In the genomic region with DNA sequence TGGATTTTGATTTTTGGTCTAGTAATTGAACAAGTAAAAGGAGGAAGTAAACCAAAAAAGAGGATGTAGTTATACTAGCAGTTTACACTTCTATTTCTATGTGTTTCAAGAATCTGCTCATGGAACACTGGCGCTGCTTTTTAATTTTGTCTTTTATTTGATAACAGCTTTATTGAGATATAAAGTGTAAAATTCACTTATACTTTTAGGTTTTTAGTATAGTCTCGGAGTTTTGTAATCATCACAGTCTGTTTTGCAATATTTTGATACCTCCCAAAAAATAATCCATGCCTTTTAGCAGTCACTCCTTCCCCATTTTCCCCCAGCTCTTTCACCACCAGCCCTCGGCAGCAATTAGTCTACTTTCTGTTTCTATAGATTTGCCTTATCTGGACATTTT, we compare ENCODE assay signal across 1 cellular context.
TF ChIP-seq lines count a peak whose summit lies in the region.

No MANE protein-coding gene starts in this region.

TF ChIP-seq in GM12878, 131 proteins besides CTCF, POLR2A, EP300 and RAD21 (continued from another document):
- TF ChIP-seq ZBTB40 (IDR thresholded peaks at IDR 0.05; ENCODE audit: borderline replicate concordance), result peak; percentile 54; the same call in 1 of the 2 replicates
- TF ChIP-seq, protein P1, sequence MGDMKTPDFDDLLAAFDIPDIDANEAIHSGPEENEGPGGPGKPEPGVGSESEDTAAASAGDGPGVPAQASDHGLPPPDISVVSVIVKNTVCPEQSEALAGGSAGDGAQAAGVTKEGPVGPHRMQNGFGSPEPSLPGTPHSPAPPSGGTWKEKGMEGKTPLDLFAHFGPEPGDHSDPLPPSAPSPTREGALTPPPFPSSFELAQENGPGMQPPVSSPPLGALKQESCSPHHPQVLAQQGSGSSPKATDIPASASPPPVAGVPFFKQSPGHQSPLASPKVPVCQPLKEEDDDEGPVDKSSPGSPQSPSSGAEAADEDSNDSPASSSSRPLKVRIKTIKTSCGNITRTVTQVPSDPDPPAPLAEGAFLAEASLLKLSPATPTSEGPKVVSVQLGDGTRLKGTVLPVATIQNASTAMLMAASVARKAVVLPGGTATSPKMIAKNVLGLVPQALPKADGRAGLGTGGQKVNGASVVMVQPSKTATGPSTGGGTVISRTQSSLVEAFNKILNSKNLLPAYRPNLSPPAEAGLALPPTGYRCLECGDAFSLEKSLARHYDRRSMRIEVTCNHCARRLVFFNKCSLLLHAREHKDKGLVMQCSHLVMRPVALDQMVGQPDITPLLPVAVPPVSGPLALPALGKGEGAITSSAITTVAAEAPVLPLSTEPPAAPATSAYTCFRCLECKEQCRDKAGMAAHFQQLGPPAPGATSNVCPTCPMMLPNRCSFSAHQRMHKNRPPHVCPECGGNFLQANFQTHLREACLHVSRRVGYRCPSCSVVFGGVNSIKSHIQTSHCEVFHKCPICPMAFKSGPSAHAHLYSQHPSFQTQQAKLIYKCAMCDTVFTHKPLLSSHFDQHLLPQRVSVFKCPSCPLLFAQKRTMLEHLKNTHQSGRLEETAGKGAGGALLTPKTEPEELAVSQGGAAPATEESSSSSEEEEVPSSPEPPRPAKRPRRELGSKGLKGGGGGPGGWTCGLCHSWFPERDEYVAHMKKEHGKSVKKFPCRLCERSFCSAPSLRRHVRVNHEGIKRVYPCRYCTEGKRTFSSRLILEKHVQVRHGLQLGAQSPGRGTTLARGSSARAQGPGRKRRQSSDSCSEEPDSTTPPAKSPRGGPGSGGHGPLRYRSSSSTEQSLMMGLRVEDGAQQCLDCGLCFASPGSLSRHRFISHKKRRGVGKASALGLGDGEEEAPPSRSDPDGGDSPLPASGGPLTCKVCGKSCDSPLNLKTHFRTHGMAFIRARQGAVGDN (IDR thresholded peaks at IDR 0.05), result no peak
- no peak for TF ChIP-seq TARDBP (IDR thresholded peaks at IDR 0.05; ENCODE audit: borderline replicate concordance)
- TF ChIP-seq, protein P2, sequence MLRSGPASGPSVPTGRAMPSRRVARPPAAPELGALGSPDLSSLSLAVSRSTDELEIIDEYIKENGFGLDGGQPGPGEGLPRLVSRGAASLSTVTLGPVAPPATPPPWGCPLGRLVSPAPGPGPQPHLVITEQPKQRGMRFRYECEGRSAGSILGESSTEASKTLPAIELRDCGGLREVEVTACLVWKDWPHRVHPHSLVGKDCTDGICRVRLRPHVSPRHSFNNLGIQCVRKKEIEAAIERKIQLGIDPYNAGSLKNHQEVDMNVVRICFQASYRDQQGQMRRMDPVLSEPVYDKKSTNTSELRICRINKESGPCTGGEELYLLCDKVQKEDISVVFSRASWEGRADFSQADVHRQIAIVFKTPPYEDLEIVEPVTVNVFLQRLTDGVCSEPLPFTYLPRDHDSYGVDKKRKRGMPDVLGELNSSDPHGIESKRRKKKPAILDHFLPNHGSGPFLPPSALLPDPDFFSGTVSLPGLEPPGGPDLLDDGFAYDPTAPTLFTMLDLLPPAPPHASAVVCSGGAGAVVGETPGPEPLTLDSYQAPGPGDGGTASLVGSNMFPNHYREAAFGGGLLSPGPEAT (IDR thresholded peaks at IDR 0.05; ENCODE audit: low read depth), result 0 out of 2 replicates have a peak, but pooled peaks have one; percentile 27
